19 cellular contexts compared by ENCODE assay signal in genomic region chr19:10911579-10912363, GRCh38.
"Had no signal": no experiment of that assay in that cellular context is flagged by ENCODE, and none has a peak within 500 bp of the region (broad histone marks: within the 10 kb centered on the region; RNA-seq: fewer than 3 reads in every experiment).

No MANE protein-coding gene starts in this region.

- H3K4me1 ChIP-seq: gastroesophageal sphincter, heart right ventricle, right lobe of liver, upper lobe of left lung had no signal

- H3K4me1 Mint-ChIP-seq: activated CD4-positive, alpha-beta T cell treated with anti-CD3 and anti-CD28 coated beads, Interleukin-2, amount 10 ng/mL, durations not matched to agents 7 days and 5 days; activated naive CD8-positive, alpha-beta T cell treated with anti-CD3 and anti-CD28 coated beads, Interleukin-2, amount 10 ng/mL, durations not matched to agents 7 days and 5 days; stimulated activated naive CD8-positive, alpha-beta T cell treated with anti-CD3 and anti-CD28 coated beads, Interleukin-15, amount 100 ng/mL, for 72 hours had no signal

- H3K9me3 ChIP-seq: gastroesophageal sphincter, heart right ventricle, right lobe of liver, upper lobe of left lung had no signal

- H3K27me3 Mint-ChIP-seq: activated CD4-positive, alpha-beta T cell treated with anti-CD3 and anti-CD28 coated beads, Interleukin-2, amount 10 ng/mL, durations not matched to agents 7 days and 5 days; activated naive CD8-positive, alpha-beta T cell treated with anti-CD3 and anti-CD28 coated beads, Interleukin-2, amount 10 ng/mL, durations not matched to agents 7 days and 5 days; naive B cell; stimulated activated naive CD8-positive, alpha-beta T cell treated with anti-CD3 and anti-CD28 coated beads, Interleukin-15, amount 100 ng/mL, for 72 hours had no signal

- ATAC-seq: activated T-cell treated with anti-CD3 and anti-CD28 coated beads, Interleukin-2, amount 50 U/mL, for 72 hours; gastroesophageal sphincter; heart right ventricle; right lobe of liver; stimulated activated naive CD8-positive, alpha-beta T cell treated with anti-CD3 and anti-CD28 coated beads, Interleukin-15, amount 100 ng/mL, for 72 hours had no signal

- H3K27me3 ChIP-seq: dorsolateral prefrontal cortex, gastroesophageal sphincter, heart right ventricle, right lobe of liver, upper lobe of left lung had no signal

- H3K36me3 Mint-ChIP-seq: naive B cell had no signal

- H3K27ac ChIP-seq: gastroesophageal sphincter, heart right ventricle, right lobe of liver, upper lobe of left lung had no signal

- DNase-seq: activated CD4-positive, alpha-beta T cell treated with anti-CD3 and anti-CD28 coated beads, Interleukin-2, amount 10 ng/mL, durations not matched to agents 7 days and 5 days; activated CD4-positive, CD25-positive, alpha-beta regulatory T cell; activated CD8-positive, alpha-beta memory T cell treated with anti-CD3 and anti-CD28 coated beads, Interleukin-2, amount 50 U/mL, for 48 hours; activated gamma-delta T cell; activated naive CD8-positive, alpha-beta T cell treated with anti-CD3 and anti-CD28 coated beads, Interleukin-2, amount 10 ng/mL, durations not matched to agents 7 days and 5 days; activated T-cell treated with anti-CD3 and anti-CD28 coated beads, Interleukin-2, amount 50 U/mL, for 72 hours; anterior cingulate cortex; erythroblast; heart right ventricle; midbrain; naive B cell; stimulated activated CD4-positive, alpha-beta T cell treated with anti-CD3 and anti-CD28 coated beads, Interleukin-1b, Interleukin-23, amount 100 ng/mL, for 48 hours; stimulated activated naive CD8-positive, alpha-beta T cell treated with anti-CD3 and anti-CD28 coated beads, Interleukin-15, amount 100 ng/mL, for 72 hours; SW 1271 had no signal

- H3K4me3 Mint-ChIP-seq: activated CD4-positive, alpha-beta T cell treated with anti-CD3 and anti-CD28 coated beads, Interleukin-2, amount 10 ng/mL, durations not matched to agents 7 days and 5 days; activated naive CD8-positive, alpha-beta T cell treated with anti-CD3 and anti-CD28 coated beads, Interleukin-2, amount 10 ng/mL, durations not matched to agents 7 days and 5 days; activated T-cell treated with anti-CD3 and anti-CD28 coated beads, Interleukin-2, amount 50 U/mL, for 72 hours; stimulated activated naive CD8-positive, alpha-beta T cell treated with anti-CD3 and anti-CD28 coated beads, Interleukin-15, amount 100 ng/mL, for 72 hours had no signal

- H3K27ac Mint-ChIP-seq: activated CD4-positive, alpha-beta T cell treated with anti-CD3 and anti-CD28 coated beads, Interleukin-2, amount 10 ng/mL, durations not matched to agents 7 days and 5 days; activated naive CD8-positive, alpha-beta T cell treated with anti-CD3 and anti-CD28 coated beads, Interleukin-2, amount 10 ng/mL, durations not matched to agents 7 days and 5 days; activated T-cell treated with anti-CD3 and anti-CD28 coated beads, Interleukin-2, amount 50 U/mL, for 72 hours; naive B cell; stimulated activated naive CD8-positive, alpha-beta T cell treated with anti-CD3 and anti-CD28 coated beads, Interleukin-15, amount 100 ng/mL, for 72 hours had no signal

- H3K9me3 Mint-ChIP-seq: activated CD4-positive, alpha-beta T cell treated with anti-CD3 and anti-CD28 coated beads, Interleukin-2, amount 10 ng/mL, durations not matched to agents 7 days and 5 days; activated naive CD8-positive, alpha-beta T cell treated with anti-CD3 and anti-CD28 coated beads, Interleukin-2, amount 10 ng/mL, durations not matched to agents 7 days and 5 days; activated T-cell treated with anti-CD3 and anti-CD28 coated beads, Interleukin-2, amount 50 U/mL, for 72 hours; naive B cell; stimulated activated naive CD8-positive, alpha-beta T cell treated with anti-CD3 and anti-CD28 coated beads, Interleukin-15, amount 100 ng/mL, for 72 hours had no signal

- H3K4me3 ChIP-seq: dorsolateral prefrontal cortex, gastroesophageal sphincter, heart right ventricle, lung, right lobe of liver, upper lobe of left lung had no signal
